In the genomic region with DNA sequence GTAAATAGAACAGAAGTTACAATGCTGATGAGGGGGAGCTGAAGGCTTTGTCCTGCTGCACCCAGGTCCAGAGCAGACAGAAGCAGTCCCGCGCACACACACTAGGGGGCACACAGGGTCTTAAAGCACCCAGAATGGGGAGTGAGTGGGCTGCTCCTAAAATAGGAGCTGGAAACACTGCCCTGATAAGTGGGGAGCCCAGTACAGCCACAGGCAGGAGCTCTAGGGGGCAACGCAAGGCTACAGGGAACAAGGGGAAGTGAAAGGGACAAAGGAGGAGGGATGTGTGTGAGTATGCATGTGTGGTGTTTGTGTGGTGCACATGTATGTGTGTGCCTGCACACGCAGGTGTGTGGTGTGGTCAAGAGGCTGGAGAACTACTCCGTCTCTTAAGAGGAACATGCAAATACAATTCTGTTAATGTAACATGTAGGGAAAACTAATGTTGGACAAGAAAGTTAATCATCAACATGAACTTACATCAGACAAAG, we compare ENCODE assay signal across 1 cellular context.
TF ChIP-seq lines count a peak whose summit lies in the region.

No MANE protein-coding gene starts in this region.

TF ChIP-seq in GM23338, 12 proteins besides CTCF, POLR2A, EP300 and RAD21:
- no peak for TF ChIP-seq CREB1 (CRISPR knock-in tag; IDR thresholded peaks at IDR 0.05; ENCODE audit: low read depth)
- TF ChIP-seq, protein P1, sequence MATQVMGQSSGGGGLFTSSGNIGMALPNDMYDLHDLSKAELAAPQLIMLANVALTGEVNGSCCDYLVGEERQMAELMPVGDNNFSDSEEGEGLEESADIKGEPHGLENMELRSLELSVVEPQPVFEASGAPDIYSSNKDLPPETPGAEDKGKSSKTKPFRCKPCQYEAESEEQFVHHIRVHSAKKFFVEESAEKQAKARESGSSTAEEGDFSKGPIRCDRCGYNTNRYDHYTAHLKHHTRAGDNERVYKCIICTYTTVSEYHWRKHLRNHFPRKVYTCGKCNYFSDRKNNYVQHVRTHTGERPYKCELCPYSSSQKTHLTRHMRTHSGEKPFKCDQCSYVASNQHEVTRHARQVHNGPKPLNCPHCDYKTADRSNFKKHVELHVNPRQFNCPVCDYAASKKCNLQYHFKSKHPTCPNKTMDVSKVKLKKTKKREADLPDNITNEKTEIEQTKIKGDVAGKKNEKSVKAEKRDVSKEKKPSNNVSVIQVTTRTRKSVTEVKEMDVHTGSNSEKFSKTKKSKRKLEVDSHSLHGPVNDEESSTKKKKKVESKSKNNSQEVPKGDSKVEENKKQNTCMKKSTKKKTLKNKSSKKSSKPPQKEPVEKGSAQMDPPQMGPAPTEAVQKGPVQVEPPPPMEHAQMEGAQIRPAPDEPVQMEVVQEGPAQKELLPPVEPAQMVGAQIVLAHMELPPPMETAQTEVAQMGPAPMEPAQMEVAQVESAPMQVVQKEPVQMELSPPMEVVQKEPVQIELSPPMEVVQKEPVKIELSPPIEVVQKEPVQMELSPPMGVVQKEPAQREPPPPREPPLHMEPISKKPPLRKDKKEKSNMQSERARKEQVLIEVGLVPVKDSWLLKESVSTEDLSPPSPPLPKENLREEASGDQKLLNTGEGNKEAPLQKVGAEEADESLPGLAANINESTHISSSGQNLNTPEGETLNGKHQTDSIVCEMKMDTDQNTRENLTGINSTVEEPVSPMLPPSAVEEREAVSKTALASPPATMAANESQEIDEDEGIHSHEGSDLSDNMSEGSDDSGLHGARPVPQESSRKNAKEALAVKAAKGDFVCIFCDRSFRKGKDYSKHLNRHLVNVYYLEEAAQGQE (IDR thresholded peaks at IDR 0.05; ENCODE audit: unreplicated experiment) = no peak
- no peak for TF ChIP-seq STAT1 (IDR thresholded peaks at IDR 0.05; ENCODE audit: unreplicated experiment)
- no peak for TF ChIP-seq ZNF114 (CRISPR knock-in tag; IDR thresholded peaks at IDR 0.05)
- no peak for TF ChIP-seq JUNB (IDR thresholded peaks at IDR 0.05; ENCODE audit: unreplicated experiment)
- no peak for TF ChIP-seq NANOG (IDR thresholded peaks at IDR 0.05; ENCODE audit: borderline replicate concordance)
- TF ChIP-seq POLR2AphosphoS5 (IDR thresholded peaks at IDR 0.05; ENCODE audit: low read depth) = no peak
- TF ChIP-seq EZH2 (IDR thresholded peaks at IDR 0.05; ENCODE audit: low read depth, unreplicated experiment) = no peak
- TF ChIP-seq, protein P2, sequence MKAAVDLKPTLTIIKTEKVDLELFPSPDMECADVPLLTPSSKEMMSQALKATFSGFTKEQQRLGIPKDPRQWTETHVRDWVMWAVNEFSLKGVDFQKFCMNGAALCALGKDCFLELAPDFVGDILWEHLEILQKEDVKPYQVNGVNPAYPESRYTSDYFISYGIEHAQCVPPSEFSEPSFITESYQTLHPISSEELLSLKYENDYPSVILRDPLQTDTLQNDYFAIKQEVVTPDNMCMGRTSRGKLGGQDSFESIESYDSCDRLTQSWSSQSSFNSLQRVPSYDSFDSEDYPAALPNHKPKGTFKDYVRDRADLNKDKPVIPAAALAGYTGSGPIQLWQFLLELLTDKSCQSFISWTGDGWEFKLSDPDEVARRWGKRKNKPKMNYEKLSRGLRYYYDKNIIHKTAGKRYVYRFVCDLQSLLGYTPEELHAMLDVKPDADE (IDR thresholded peaks at IDR 0.05) = no peak
- no peak for TF ChIP-seq ZNF331 (CRISPR knock-in tag; IDR thresholded peaks at IDR 0.05; ENCODE audit: low read depth)
- TF ChIP-seq EZH2phosphoT487 (IDR thresholded peaks at IDR 0.05; ENCODE audit: unreplicated experiment) = no peak
- TF ChIP-seq, protein P3, sequence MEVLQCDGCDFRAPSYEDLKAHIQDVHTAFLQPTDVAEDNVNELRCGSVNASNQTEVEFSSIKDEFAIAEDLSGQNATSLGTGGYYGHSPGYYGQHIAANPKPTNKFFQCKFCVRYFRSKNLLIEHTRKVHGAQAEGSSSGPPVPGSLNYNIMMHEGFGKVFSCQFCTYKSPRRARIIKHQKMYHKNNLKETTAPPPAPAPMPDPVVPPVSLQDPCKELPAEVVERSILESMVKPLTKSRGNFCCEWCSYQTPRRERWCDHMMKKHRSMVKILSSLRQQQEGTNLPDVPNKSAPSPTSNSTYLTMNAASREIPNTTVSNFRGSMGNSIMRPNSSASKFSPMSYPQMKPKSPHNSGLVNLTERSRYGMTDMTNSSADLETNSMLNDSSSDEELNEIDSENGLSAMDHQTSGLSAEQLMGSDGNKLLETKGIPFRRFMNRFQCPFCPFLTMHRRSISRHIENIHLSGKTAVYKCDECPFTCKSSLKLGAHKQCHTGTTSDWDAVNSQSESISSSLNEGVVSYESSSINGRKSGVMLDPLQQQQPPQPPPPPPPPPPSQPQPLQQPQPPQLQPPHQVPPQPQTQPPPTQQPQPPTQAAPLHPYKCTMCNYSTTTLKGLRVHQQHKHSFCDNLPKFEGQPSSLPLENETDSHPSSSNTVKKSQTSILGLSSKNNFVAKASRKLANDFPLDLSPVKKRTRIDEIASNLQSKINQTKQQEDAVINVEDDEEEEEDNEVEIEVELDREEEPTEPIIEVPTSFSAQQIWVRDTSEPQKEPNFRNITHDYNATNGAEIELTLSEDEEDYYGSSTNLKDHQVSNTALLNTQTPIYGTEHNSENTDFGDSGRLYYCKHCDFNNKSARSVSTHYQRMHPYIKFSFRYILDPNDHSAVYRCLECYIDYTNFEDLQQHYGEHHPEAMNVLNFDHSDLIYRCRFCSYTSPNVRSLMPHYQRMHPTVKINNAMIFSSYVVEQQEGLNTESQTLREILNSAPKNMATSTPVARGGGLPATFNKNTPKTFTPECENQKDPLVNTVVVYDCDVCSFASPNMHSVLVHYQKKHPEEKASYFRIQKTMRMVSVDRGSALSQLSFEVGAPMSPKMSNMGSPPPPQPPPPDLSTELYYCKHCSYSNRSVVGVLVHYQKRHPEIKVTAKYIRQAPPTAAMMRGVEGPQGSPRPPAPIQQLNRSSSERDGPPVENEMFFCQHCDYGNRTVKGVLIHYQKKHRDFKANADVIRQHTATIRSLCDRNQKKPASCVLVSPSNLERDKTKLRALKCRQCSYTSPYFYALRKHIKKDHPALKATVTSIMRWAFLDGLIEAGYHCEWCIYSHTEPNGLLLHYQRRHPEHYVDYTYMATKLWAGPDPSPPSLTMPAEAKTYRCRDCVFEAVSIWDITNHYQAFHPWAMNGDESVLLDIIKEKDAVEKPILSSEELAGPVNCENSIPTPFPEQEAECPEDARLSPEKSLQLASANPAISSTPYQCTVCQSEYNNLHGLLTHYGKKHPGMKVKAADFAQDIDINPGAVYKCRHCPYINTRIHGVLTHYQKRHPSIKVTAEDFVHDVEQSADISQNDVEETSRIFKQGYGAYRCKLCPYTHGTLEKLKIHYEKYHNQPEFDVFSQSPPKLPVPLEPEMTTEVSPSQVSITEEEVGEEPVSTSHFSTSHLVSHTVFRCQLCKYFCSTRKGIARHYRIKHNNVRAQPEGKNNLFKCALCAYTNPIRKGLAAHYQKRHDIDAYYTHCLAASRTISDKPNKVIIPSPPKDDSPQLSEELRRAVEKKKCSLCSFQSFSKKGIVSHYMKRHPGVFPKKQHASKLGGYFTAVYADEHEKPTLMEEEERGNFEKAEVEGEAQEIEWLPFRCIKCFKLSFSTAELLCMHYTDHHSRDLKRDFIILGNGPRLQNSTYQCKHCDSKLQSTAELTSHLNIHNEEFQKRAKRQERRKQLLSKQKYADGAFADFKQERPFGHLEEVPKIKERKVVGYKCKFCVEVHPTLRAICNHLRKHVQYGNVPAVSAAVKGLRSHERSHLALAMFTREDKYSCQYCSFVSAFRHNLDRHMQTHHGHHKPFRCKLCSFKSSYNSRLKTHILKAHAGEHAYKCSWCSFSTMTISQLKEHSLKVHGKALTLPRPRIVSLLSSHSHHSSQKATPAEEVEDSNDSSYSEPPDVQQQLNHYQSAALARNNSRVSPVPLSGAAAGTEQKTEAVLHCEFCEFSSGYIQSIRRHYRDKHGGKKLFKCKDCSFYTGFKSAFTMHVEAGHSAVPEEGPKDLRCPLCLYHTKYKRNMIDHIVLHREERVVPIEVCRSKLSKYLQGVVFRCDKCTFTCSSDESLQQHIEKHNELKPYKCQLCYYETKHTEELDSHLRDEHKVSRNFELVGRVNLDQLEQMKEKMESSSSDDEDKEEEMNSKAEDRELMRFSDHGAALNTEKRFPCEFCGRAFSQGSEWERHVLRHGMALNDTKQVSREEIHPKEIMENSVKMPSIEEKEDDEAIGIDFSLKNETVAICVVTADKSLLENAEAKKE (CRISPR knock-in tag; IDR thresholded peaks at IDR 0.05) = no peak
